Comparison of ENCODE assay signal across 11 cellular contexts in genomic region chr1:158002022-158002629, GRCh38. TPM values are rescaled to one million over a fixed set of nuclear protein-coding genes. Genes with fewer than 3 reads are reported as not detected.
DNase-seq lines count a peak whose midpoint lies in the region; ATAC-seq, FAIRE-seq and TF ChIP-seq lines count a peak whose summit lies in the region.
"Had no signal": no experiment of that assay in that cellular context is flagged by ENCODE, and none has a peak within 500 bp of the region (broad histone marks: within the 10 kb centered on the region; RNA-seq: fewer than 3 reads in every experiment).

No MANE protein-coding gene starts in this region.

- TF ChIP-seq CTCF in fibroblast of the aortic adventitia (IDR thresholded peaks at IDR 0.05; ENCODE audit: insufficient read depth, low read length) (no peak), osteocyte (IDR thresholded peaks at IDR 0.05) (peak; percentile 32)

- CTCF ChIA-PET in activated naive CD4-positive, alpha-beta T cell treated with anti-CD3 and anti-CD28 coated beads, Interleukin-2, amount 10 ng/mL, durations not matched to agents 7 days and 5 days (lab: Charles Lee) = no interaction called here

- H3K27me3 Mint-ChIP-seq in osteocyte (ENCODE audit: unreplicated experiment) (no peaks in the 10 kb centered on the region), T-helper 17 cell (peaks cover 67% of the 10 kb centered on the region)
- H3K27me3 Mint-ChIP-seq in activated naive CD4-positive, alpha-beta T cell treated with anti-CD3 and anti-CD28 coated beads, Interleukin-2, amount 10 ng/mL, durations not matched to agents 7 days and 5 days = peaks cover 15% of the 10 kb centered on the region

- peaks cover 97% of the 10 kb centered on the region for H3K4me1 Mint-ChIP-seq in osteocyte (ENCODE audit: unreplicated experiment)
- no peaks in the 10 kb centered on the region for H3K4me1 Mint-ChIP-seq in activated naive CD4-positive, alpha-beta T cell treated with anti-CD3 and anti-CD28 coated beads, Interleukin-2, amount 10 ng/mL, durations not matched to agents 7 days and 5 days
- H3K4me1 Mint-ChIP-seq in T-helper 17 cell = peaks cover 1% of the 10 kb centered on the region
- H3K4me1 Mint-ChIP-seq: B cell had no signal

- H3K4me3 Mint-ChIP-seq in osteocyte (ENCODE audit: unreplicated experiment) (peak overlapping the region; percentile 36), T-helper 17 cell (no peak overlapping the region)
- H3K4me3 Mint-ChIP-seq in activated naive CD4-positive, alpha-beta T cell treated with anti-CD3 and anti-CD28 coated beads, Interleukin-2, amount 10 ng/mL, durations not matched to agents 7 days and 5 days = no peak overlapping the region
- H3K4me3 Mint-ChIP-seq: B cell had no signal

- H3K9me3 ChIP-seq in T-helper 17 cell (ENCODE audit: control insufficient read depth, low read length, poor library complexity, severe bottlenecking) = no peaks in the 10 kb centered on the region

- FAIRE-seq in TTC549 (lab: Jason Lieb, UNC) = peak; percentile 85
- FAIRE-seq: islet of Langerhans had no signal

- ATAC-seq in GM18498 (IDR thresholded peaks at IDR 0.05; ENCODE audit: unreplicated experiment) (no peak), T-helper 17 cell (no peak)

- H3K27ac Mint-ChIP-seq in osteocyte (ENCODE audit: unreplicated experiment) = peak overlapping the region; percentile 95
- H3K27ac Mint-ChIP-seq in activated naive CD4-positive, alpha-beta T cell treated with anti-CD3 and anti-CD28 coated beads, Interleukin-2, amount 10 ng/mL, durations not matched to agents 7 days and 5 days = no peak overlapping the region
- H3K27ac Mint-ChIP-seq in T-helper 17 cell = no peak overlapping the region
- H3K27ac Mint-ChIP-seq: B cell had no signal

- H3K9me3 Mint-ChIP-seq in osteocyte (ENCODE audit: unreplicated experiment) = no peaks in the 10 kb centered on the region
- H3K9me3 Mint-ChIP-seq in activated naive CD4-positive, alpha-beta T cell treated with anti-CD3 and anti-CD28 coated beads, Interleukin-2, amount 10 ng/mL, durations not matched to agents 7 days and 5 days = no peaks in the 10 kb centered on the region

- DNase-seq in AG20443 (ENCODE audit: low spot score) (peak; percentile 51), fibroblast of the aortic adventitia (ENCODE audit: low read depth) (peak; percentile 72), osteocyte (ENCODE audit: extremely low spot score, unreplicated experiment) (no peak), T-helper 17 cell (no peak)
- no peak for DNase-seq in activated effector memory CD4-positive, alpha-beta T cell treated with Interleukin-2 at 50 U/mL for 16 hours
- no peak for DNase-seq in activated naive CD4-positive, alpha-beta T cell treated with anti-CD3 and anti-CD28 coated beads, Interleukin-2, amount 10 ng/mL, durations not matched to agents 7 days and 5 days
- DNase-seq: central memory CD4-positive, alpha-beta T cell had no signal

- H3K36me3 Mint-ChIP-seq in osteocyte (ENCODE audit: unreplicated experiment) = peaks cover 7% of the 10 kb centered on the region
- no peaks in the 10 kb centered on the region for H3K36me3 Mint-ChIP-seq in activated naive CD4-positive, alpha-beta T cell treated with anti-CD3 and anti-CD28 coated beads, Interleukin-2, amount 10 ng/mL, durations not matched to agents 7 days and 5 days
- peaks cover under 1% of the 10 kb centered on the region for H3K36me3 Mint-ChIP-seq in T-helper 17 cell (ENCODE audit: low read depth)

- peak overlapping the region; percentile 1 for H3K4me3 ChIP-seq in fibroblast of the aortic adventitia (ENCODE audit: low read depth, low read length)

RNA-seq across cellular contexts. Expression of gene KIRREL1, which starts 8.7 kb away (rescaled TPM):
- total RNA-seq in fibroblast of the aortic adventitia (ENCODE audit: low replicate concordance) (96.8 and 96.9 TPM in 2 replicates), osteocyte (122 TPM in 2 replicates), T-helper 17 cell (not detected)
- total RNA-seq: B cell had no signal

Comparison
In these comparisons a context has a peak if more than half of its experiments do, and no peak if none do; other contexts are left out.
1. DNase-seq: peak in AG20443 (single experiment) and fibroblast of the aortic adventitia (single experiment); none in osteocyte (single experiment), activated effector memory CD4-positive, alpha-beta T cell treated with Interleukin-2 at 50 U/mL for 16 hours (single experiment), activated naive CD4-positive, alpha-beta T cell treated with anti-CD3 and anti-CD28 coated beads, Interleukin-2, amount 10 ng/mL, durations not matched to agents 7 days and 5 days (single experiment) and T-helper 17 cell (0 of 3).
2. RNA of gene KIRREL1, which starts 8.7 kb away (total RNA-seq): 122 TPM in osteocyte and 96.8 to 96.9 TPM in fibroblast of the aortic adventitia; not detected in T-helper 17 cell; every median in the first group is over 10 times any median in the second.